In the genomic region with DNA sequence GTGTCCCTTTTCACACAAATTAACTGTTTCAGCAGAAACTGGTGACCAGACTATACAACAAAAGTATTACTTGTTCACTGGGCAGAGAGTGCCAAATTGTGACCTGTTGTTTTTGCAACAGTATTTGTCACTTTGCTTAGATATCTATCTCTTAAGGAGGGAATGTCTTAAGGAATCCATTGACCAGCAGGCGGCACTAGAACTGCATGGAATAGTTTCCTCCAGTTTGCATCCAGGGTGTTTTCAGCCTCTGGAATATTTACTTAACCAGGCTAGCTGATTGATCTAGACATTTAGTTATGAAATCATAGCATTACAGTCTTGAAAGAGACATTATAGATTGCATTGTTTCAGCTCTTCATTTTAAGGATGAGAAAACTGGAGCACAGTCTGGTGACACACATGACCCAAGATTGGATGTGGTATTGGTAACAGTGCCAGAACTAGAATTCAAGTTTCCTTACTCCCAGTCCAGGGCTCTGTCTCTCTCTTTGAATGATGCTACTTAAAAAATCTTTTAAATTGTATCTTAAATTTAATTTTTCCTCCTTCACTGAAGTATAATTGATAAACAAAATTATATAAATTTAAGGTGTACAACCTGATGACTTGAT, we compare ENCODE assay signal across 1 cellular context.
TF ChIP-seq lines count a peak whose summit lies in the region.

No MANE protein-coding gene starts in this region.

TF ChIP-seq in H1, 55 proteins besides CTCF, POLR2A, EP300 and RAD21:
- TF ChIP-seq YY1 (IDR thresholded peaks at IDR 0.05; ENCODE audit: low read depth, low read length), result no peak
- no peak for TF ChIP-seq SP4 (IDR thresholded peaks at IDR 0.05; ENCODE audit: low read length)
- no peak for TF ChIP-seq ATF3 (IDR thresholded peaks at IDR 0.05; ENCODE audit: insufficient read depth, low read depth, low read length)
- TF ChIP-seq JUND (IDR thresholded peaks at IDR 0.05; ENCODE audit: low read length), result no peak
- no peak for TF ChIP-seq SIRT6 (IDR thresholded peaks at IDR 0.05; ENCODE audit: low read length)
